ENCODE assay signal across 8 cellular contexts in genomic region chr19:49546825-49547565, GRCh38. TPM values are rescaled to one million over a fixed set of nuclear protein-coding genes. Genes with fewer than 3 reads are reported as not detected.
DNase-seq lines count a peak whose midpoint lies in the region; ATAC-seq and TF ChIP-seq lines count a peak whose summit lies in the region.

No MANE protein-coding gene starts in this region.

- no peak overlapping the region for H3K27ac ChIP-seq in esophagus squamous epithelium
- peak overlapping the region; percentile 46 for H3K27ac ChIP-seq in naive thymus-derived CD4-positive, alpha-beta T cell (ENCODE audit: low read depth, low read length)
- peak overlapping the region; percentile 42 to 76 for H3K27ac ChIP-seq in uterus

- H3K9me3 Mint-ChIP-seq in naive thymus-derived CD4-positive, alpha-beta T cell, result no peaks in the 10 kb centered on the region

- H3K4me1 ChIP-seq in NT2/D1 (ENCODE audit: insufficient read depth, insufficient read length) (no peaks in the 10 kb centered on the region), esophagus squamous epithelium (peaks cover 0 to 12% (median 0%) of the 10 kb centered on the region in 3 donors), uterus (no peaks in the 10 kb centered on the region)
- peaks cover 17 to 60% of the 10 kb centered on the region in 2 donors for H3K4me1 ChIP-seq in naive thymus-derived CD4-positive, alpha-beta T cell (ENCODE audit: control insufficient read depth in 2 of 2, insufficient read depth in 2 of 2, low read length in 2 of 2)

- TF ChIP-seq CTCF in esophagus squamous epithelium (IDR thresholded peaks at IDR 0.05), result peak; percentile 80 to 91 (median 90)
- TF ChIP-seq CTCF in uterus (IDR thresholded peaks at IDR 0.05), result peak; percentile 83 to 96 (median 90)

- POLR2A ChIA-PET in naive thymus-derived CD4-positive, alpha-beta T cell (lab: Charles Lee), result interaction anchor here (0.6 to 19.2 kb wide), 12 partner anchors 10 to 1224 kb away, joined by 3 to 687 read pairs (median 4); no protein-coding TSS in a partner anchor

- WGBS in esophagus squamous epithelium, 2 donors, result 4 to 7% methylated on average over 9 of the region's 9 CpGs

- H3K4me1 Mint-ChIP-seq in naive thymus-derived CD4-positive, alpha-beta T cell, result peaks cover 29 to 81% (median 48%) of the 10 kb centered on the region in 7 donors

- H3K4me3 ChIP-seq in NT2/D1 (ENCODE audit: insufficient read length, low read depth) (no peak overlapping the region), esophagus squamous epithelium (no peak overlapping the region), uterus (no peak overlapping the region)
- peak overlapping the region; percentile 30 for H3K4me3 ChIP-seq in naive thymus-derived CD4-positive, alpha-beta T cell (ENCODE audit: low read length)

- CTCF ChIA-PET in naive thymus-derived CD4-positive, alpha-beta T cell (lab: Charles Lee), result interaction anchor here (0.7 to 10.2 kb wide), 16 partner anchors 9 to 132 kb away, joined by 3 to 231 read pairs (median 5); partner anchors contain the start of genes NOSIP and RCN3

- H3K27me3 ChIP-seq in NT2/D1 (ENCODE audit: insufficient read depth, insufficient read length) (no peaks in the 10 kb centered on the region), esophagus squamous epithelium (no peaks in the 10 kb centered on the region), uterus (no peaks in the 10 kb centered on the region)
- H3K27me3 ChIP-seq in naive thymus-derived CD4-positive, alpha-beta T cell (ENCODE audit: control insufficient read depth in 2 of 2, insufficient read depth in 2 of 2, low read length in 2 of 2), result no peaks in the 10 kb centered on the region

- peak overlapping the region; percentile 76 to 99 (median 91) for H3K27ac Mint-ChIP-seq in naive thymus-derived CD4-positive, alpha-beta T cell

- peaks cover 0 to 12% (median 4%) of the 10 kb centered on the region in 5 donors for H3K36me3 Mint-ChIP-seq in naive thymus-derived CD4-positive, alpha-beta T cell

- H3K36me3 ChIP-seq in NT2/D1 (ENCODE audit: insufficient read depth, insufficient read length, low read length) (peaks cover 7% of the 10 kb centered on the region), esophagus squamous epithelium (no peaks in the 10 kb centered on the region), uterus (no peaks in the 10 kb centered on the region)
- no peaks in the 10 kb centered on the region for H3K36me3 ChIP-seq in naive thymus-derived CD4-positive, alpha-beta T cell (ENCODE audit: control insufficient read depth in 2 of 3, insufficient read depth in 3 of 3, low read length in 3 of 3)

- DNase-seq in DMS153 (lab: John Stamatoyannopoulos, UW), result peak; percentile 62
- DNase-seq in HuH-7 (ENCODE audit: low spot score), result peak; percentile 91
- peak; percentile 72 for DNase-seq in NT2/D1 (ENCODE audit: low read depth, low spot score)
- DNase-seq in activated CD8-positive, alpha-beta memory T cell treated with anti-CD3 and anti-CD28 coated beads, Interleukin-2, amount 50 U/mL, for 48 hours, result peak; percentile 73
- no peak for DNase-seq in esophagus squamous epithelium (lab: John Stamatoyannopoulos, UW)
- DNase-seq in naive thymus-derived CD4-positive, alpha-beta T cell, result peak in 8 of 9 donors; percentile 62 to 82 (median 78)
- peak; percentile 66 to 88 for DNase-seq in uterus

- peak; percentile 92 for ATAC-seq in naive thymus-derived CD4-positive, alpha-beta T cell
- ATAC-seq in HG02870 (IDR thresholded peaks at IDR 0.05; ENCODE audit: unreplicated experiment), result no peak

- H3K9ac ChIP-seq in NT2/D1 (ENCODE audit: insufficient read length, low read depth), result peak overlapping the region; percentile 42

- peaks cover 0 to 3% (median 0%) of the 10 kb centered on the region in 5 donors for H3K27me3 Mint-ChIP-seq in naive thymus-derived CD4-positive, alpha-beta T cell

- H3K4me3 Mint-ChIP-seq in naive thymus-derived CD4-positive, alpha-beta T cell, result peak overlapping the region; percentile 78 to 94 (median 84)

- H3K9me3 ChIP-seq in NT2/D1 (ENCODE audit: insufficient read depth, low read length), result no peaks in the 10 kb centered on the region
- no peaks in the 10 kb centered on the region for H3K9me3 ChIP-seq in esophagus squamous epithelium
- H3K9me3 ChIP-seq in naive thymus-derived CD4-positive, alpha-beta T cell (ENCODE audit: control insufficient read depth in 2 of 3, low read length in 3 of 3), result no peaks in the 10 kb centered on the region
- H3K9me3 ChIP-seq in uterus, result no peaks in the 10 kb centered on the region

- intact Hi-C loops in esophagus squamous epithelium (cut with DNase I) (no loop called here), uterus (cut with DNase I; ENCODE audit: low total_unique reads) (no loop called here)
- intact Hi-C loops in naive thymus-derived CD4-positive, alpha-beta T cell (cut with micrococcal nuclease), result loop anchor here (1.0 to 2.0 kb wide), 6 partner anchors 9 to 73 kb away; partner anchors contain the start of gene FLT3LG (in 2 of the 2)

- TF ChIP-seq POLR2A in esophagus squamous epithelium (IDR thresholded peaks at IDR 0.05), result no peak
- TF ChIP-seq POLR2A in uterus (IDR thresholded peaks at IDR 0.05), result no peak

RNA-seq across cellular contexts. Expression of gene RCN3, which starts 19.2 kb away (rescaled TPM):
- total RNA-seq in esophagus squamous epithelium, result 1 to 10 TPM; 1.0 to 7.2 (median 2.3) TPM
- 10 to 100 TPM in 1 of 5 experiments, 1 to 10 TPM in 4; 1.9 to 14.5 (median 3.5) TPM for total RNA-seq in naive thymus-derived CD4-positive, alpha-beta T cell
- polyA plus RNA-seq in naive thymus-derived CD4-positive, alpha-beta T cell, result 10 to 100 TPM in 1 of 2 donors, 1 to 10 TPM in 1; 6.9 to 12.3 TPM
- 10 to 100 TPM; 14.3 to 71.1 (median 41.4) TPM for total RNA-seq in uterus

RNA-seq across cellular contexts. Expression of gene NOSIP, which starts 33.4 kb away (rescaled TPM):
- total RNA-seq in esophagus squamous epithelium, result 10 to 100 TPM; 37.8 to 50.7 (median 40.2) TPM
- 100 to 1,000 TPM; 222 to 267 (median 228) TPM for total RNA-seq in naive thymus-derived CD4-positive, alpha-beta T cell
- 1,000 to 10,000 TPM in 1 of 2 donors, 100 to 1,000 TPM in 1; 933 to 1,232 TPM for polyA plus RNA-seq in naive thymus-derived CD4-positive, alpha-beta T cell
- 100 to 1,000 TPM in 1 of 4 donors, 10 to 100 TPM in 3; 29.0 to 347 (median 65.4) TPM for total RNA-seq in uterus

RNA-seq across cellular contexts. Expression of gene PRRG2, which starts 34.1 kb away (rescaled TPM):
- total RNA-seq in esophagus squamous epithelium (10 to 100 TPM in 1 of 4 donors, 1 to 10 TPM in 3; 7.7 to 19.8 (median 8.8) TPM), uterus (1 to 10 TPM in 1 of 4 donors, under 1 TPM in 1, not detected in 2; 0.95 to 1.4 TPM)
- 1 to 10 TPM in 2 of 5 experiments, under 1 TPM in 3; 0.44 to 2.9 (median 0.58) TPM for total RNA-seq in naive thymus-derived CD4-positive, alpha-beta T cell
- polyA plus RNA-seq in naive thymus-derived CD4-positive, alpha-beta T cell, result under 1 TPM in 1 of 2 donors, not detected in 1; 0.30 TPM

RNA-seq across cellular contexts. Expression of gene FCGRT, which starts 34.5 kb away (rescaled TPM):
- total RNA-seq in esophagus squamous epithelium, result 100 to 1,000 TPM in 1 of 4 donors, 10 to 100 TPM in 3; 18.0 to 129 (median 60.0) TPM
- 100 to 1,000 TPM in 1 of 5 experiments, 10 to 100 TPM in 3, 1 to 10 TPM in 1; 8.2 to 177 (median 47.5) TPM for total RNA-seq in naive thymus-derived CD4-positive, alpha-beta T cell
- 100 to 1,000 TPM; 117 to 129 TPM for polyA plus RNA-seq in naive thymus-derived CD4-positive, alpha-beta T cell
- total RNA-seq in uterus, result 100 to 1,000 TPM; 151 to 226 (median 201) TPM

RNA-seq across cellular contexts. Expression of gene PRR12, which starts 44.0 kb away (rescaled TPM):
- total RNA-seq in esophagus squamous epithelium, result 10 to 100 TPM in 1 of 4 donors, 1 to 10 TPM in 3; 4.5 to 11.9 (median 7.7) TPM
- 10 to 100 TPM; 45.6 to 69.4 (median 60.0) TPM for total RNA-seq in naive thymus-derived CD4-positive, alpha-beta T cell
- under 1 TPM; 0.25 to 0.74 TPM for polyA plus RNA-seq in naive thymus-derived CD4-positive, alpha-beta T cell
- total RNA-seq in uterus, result 10 to 100 TPM in 2 of 4 donors, 1 to 10 TPM in 2; 2.6 to 63.1 (median 8.6) TPM

Comparison
In these comparisons a context has a peak if more than half of its experiments do, and no peak if none do; other contexts are left out.
1. H3K27ac ChIP-seq: peak in naive thymus-derived CD4-positive, alpha-beta T cell (single experiment) and uterus (2 of 2); none in esophagus squamous epithelium (0 of 4).
2. intact Hi-C loops: an anchor here in naive thymus-derived CD4-positive, alpha-beta T cell (1.0 to 2.0 kb wide); none called in esophagus squamous epithelium and uterus.